In genomic region chr2:217794133-217794986, GRCh38 we compare ENCODE assay signal across 1 cellular context.
TF ChIP-seq lines count a peak whose summit lies in the region.

No MANE protein-coding gene starts in this region.

TF ChIP-seq in H1, 55 proteins besides CTCF, POLR2A, EP300 and RAD21:
- TF ChIP-seq ASH2L (IDR thresholded peaks at IDR 0.05; ENCODE audit: low read length) (no peak), SIX5 (IDR thresholded peaks at IDR 0.05; ENCODE audit: low read depth, low read length) (no peak), FOSL1 (IDR thresholded peaks at IDR 0.05; ENCODE audit: insufficient read depth, low read depth, low read length) (no peak), KDM1A (IDR thresholded peaks at IDR 0.05; ENCODE audit: borderline replicate concordance, low read length) (no peak), BRCA1 (IDR thresholded peaks at IDR 0.05; ENCODE audit: low read depth, low read length) (no peak), USF2 (IDR thresholded peaks at IDR 0.05; ENCODE audit: low read length) (no peak), KDM5A (IDR thresholded peaks at IDR 0.05; ENCODE audit: low read length) (no peak), CHD1 (IDR thresholded peaks at IDR 0.05; ENCODE audit: low read depth, low read length) (no peak), ATF2 (IDR thresholded peaks at IDR 0.05; ENCODE audit: low read length) (no peak), BCL11A (IDR thresholded peaks at IDR 0.05; ENCODE audit: low read depth in 2 of 2, low read length in 2 of 2) (no peak), YY1 (IDR thresholded peaks at IDR 0.05; ENCODE audit: low read depth, low read length) (no peak), HDAC2 (IDR thresholded peaks at IDR 0.05; ENCODE audit: borderline replicate concordance in 1 of 2, low read depth in 2 of 2, low read length in 2 of 2) (no peak), KDM4A (IDR thresholded peaks at IDR 0.05; ENCODE audit: low read depth, low read length, severe bottlenecking) (no peak), SP2 (IDR thresholded peaks at IDR 0.05; ENCODE audit: low read length) (no peak), E2F6 (IDR thresholded peaks at IDR 0.05) (no peak), BACH1 (IDR thresholded peaks at IDR 0.05; ENCODE audit: low read length) (no peak), SP1 (IDR thresholded peaks at IDR 0.05; ENCODE audit: low read depth, low read length) (no peak), HDAC6 (IDR thresholded peaks at IDR 0.05; ENCODE audit: low read depth, low read length) (no peak)
